25 cellular contexts compared by ENCODE assay signal in genomic region chr9:109382182-109382581, GRCh38.
"Had no signal": no experiment of that assay in that cellular context is flagged by ENCODE, and none has a peak within 500 bp of the region (broad histone marks: within the 10 kb centered on the region; RNA-seq: fewer than 3 reads in every experiment).

No MANE protein-coding gene starts in this region.

- H3K4me1 ChIP-seq: esophagus squamous epithelium, left lung, pancreas, suprapubic skin had no signal

- H3K4me3 ChIP-seq: esophagus squamous epithelium, left lung, mucosa of descending colon, pancreas, smooth muscle cell, suprapubic skin, transverse colon had no signal

- DNase-seq: cortex of kidney; effector memory CD8-positive, alpha-beta T cell; erythroblast; esophagus squamous epithelium; foreskin melanocyte; head of caudate nucleus; kidney; left cardiac atrium; left lung; mesenchymal stem cell; mucosa of descending colon; naive B cell; pancreas; stimulated activated CD4-positive, alpha-beta T cell treated with anti-CD3 and anti-CD28 coated beads, Interleukin-12 subunit alpha, Interleukin-12 subunit beta, amount 100 ng/mL, for 4 hours; stimulated activated CD4-positive, alpha-beta T cell treated with anti-CD3 and anti-CD28 coated beads, Interleukin-1b, Interleukin-23, amount 100 ng/mL, for 48 hours; stimulated activated CD4-positive, alpha-beta T cell treated with anti-CD3 and anti-CD28 coated beads, Interleukin-4, amount 100 ng/mL, for 1 hour; stimulated activated CD8-positive, alpha-beta memory T cell treated with anti-CD3 and anti-CD28 coated beads, Interleukin-4, amount 100 ng/mL, for 48 hours; stimulated activated naive CD4-positive, alpha-beta T cell; stimulated activated naive CD8-positive, alpha-beta T cell treated with anti-CD3 and anti-CD28 coated beads, Interleukin-15, amount 100 ng/mL, for 72 hours; transverse colon had no signal

- ATAC-seq: effector memory CD8-positive, alpha-beta T cell; left cardiac atrium; left lung; mucosa of descending colon; natural killer cell treated with Interleukin-12 subunit alpha and Interleukin-12 subunit beta and Interleukin-15 and Interleukin-18, amount 100 ng/mL, for 72 hours; pancreas; sciatic nerve; stimulated activated naive CD8-positive, alpha-beta T cell treated with anti-CD3 and anti-CD28 coated beads, Interleukin-15, amount 100 ng/mL, for 72 hours had no signal

- H3K36me3 ChIP-seq: neutrophil, transverse colon had no signal

- H3K27ac ChIP-seq: esophagus squamous epithelium, left lung, neutrophil, pancreas, suprapubic skin, transverse colon had no signal

- H3K9me3 ChIP-seq: esophagus squamous epithelium, left lung, mucosa of descending colon, neutrophil, pancreas, suprapubic skin, transverse colon had no signal

- H3K27me3 ChIP-seq: left lung, pancreas, suprapubic skin, transverse colon had no signal
